In the genomic region with DNA sequence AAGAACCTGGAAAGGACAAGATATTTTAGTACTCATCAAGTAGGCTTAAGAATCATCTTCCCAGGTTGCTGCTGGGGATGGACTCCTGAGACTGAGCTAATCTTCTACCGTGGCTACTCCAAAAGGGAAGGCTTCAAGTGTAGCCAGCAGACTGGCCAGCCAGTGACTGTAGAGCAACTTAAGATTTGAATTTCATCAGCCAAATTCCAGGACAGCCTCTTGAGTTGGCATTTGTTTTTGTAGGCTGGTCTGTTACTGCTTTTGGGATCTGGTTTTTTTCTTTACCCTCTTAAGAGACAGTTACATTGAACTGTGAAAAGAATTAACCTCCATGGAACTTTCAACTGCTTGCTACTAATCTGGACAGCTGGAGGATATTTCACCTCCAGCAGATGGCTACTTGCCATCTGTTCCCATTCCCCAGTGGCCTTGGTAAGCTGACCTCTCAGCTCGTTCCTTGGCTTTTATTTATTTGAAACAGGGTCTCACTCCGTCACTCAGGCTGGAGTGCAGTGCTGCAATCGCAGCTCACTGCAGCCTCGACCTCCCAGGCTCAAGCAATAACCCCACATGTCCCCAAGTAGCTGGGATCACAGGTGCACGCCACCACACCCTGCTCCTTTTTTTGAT, we compare ENCODE assay signal across 1 cellular context.
TF ChIP-seq lines count a peak whose summit lies in the region.

No MANE protein-coding gene starts in this region.

TF ChIP-seq in SK-N-SH, 30 proteins besides CTCF, POLR2A, EP300 and RAD21 (continued from another document):
- TF ChIP-seq, protein P1, sequence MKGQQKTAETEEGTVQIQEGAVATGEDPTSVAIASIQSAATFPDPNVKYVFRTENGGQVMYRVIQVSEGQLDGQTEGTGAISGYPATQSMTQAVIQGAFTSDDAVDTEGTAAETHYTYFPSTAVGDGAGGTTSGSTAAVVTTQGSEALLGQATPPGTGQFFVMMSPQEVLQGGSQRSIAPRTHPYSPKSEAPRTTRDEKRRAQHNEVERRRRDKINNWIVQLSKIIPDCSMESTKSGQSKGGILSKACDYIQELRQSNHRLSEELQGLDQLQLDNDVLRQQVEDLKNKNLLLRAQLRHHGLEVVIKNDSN (IDR thresholded peaks at IDR 0.05; ENCODE audit: borderline replicate concordance, low read depth): no peak
- no peak for TF ChIP-seq RXRA (IDR thresholded peaks at IDR 0.05; ENCODE audit: borderline replicate concordance, low read depth)
- TF ChIP-seq, protein P2, sequence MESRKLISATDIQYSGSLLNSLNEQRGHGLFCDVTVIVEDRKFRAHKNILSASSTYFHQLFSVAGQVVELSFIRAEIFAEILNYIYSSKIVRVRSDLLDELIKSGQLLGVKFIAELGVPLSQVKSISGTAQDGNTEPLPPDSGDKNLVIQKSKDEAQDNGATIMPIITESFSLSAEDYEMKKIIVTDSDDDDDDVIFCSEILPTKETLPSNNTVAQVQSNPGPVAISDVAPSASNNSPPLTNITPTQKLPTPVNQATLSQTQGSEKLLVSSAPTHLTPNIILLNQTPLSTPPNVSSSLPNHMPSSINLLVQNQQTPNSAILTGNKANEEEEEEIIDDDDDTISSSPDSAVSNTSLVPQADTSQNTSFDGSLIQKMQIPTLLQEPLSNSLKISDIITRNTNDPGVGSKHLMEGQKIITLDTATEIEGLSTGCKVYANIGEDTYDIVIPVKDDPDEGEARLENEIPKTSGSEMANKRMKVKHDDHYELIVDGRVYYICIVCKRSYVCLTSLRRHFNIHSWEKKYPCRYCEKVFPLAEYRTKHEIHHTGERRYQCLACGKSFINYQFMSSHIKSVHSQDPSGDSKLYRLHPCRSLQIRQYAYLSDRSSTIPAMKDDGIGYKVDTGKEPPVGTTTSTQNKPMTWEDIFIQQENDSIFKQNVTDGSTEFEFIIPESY (IDR thresholded peaks at IDR 0.05; ENCODE audit: borderline replicate concordance, low read depth): no peak
- no peak for TF ChIP-seq FOSL2 (IDR thresholded peaks at IDR 0.05; ENCODE audit: borderline replicate concordance, low read depth)
- TF ChIP-seq CHD2 (IDR thresholded peaks at IDR 0.05; ENCODE audit: low read length, partially characterized antibody): no peak
- no peak for TF ChIP-seq MAX (IDR thresholded peaks at IDR 0.05; ENCODE audit: low read depth)
- TF ChIP-seq, protein P3, sequence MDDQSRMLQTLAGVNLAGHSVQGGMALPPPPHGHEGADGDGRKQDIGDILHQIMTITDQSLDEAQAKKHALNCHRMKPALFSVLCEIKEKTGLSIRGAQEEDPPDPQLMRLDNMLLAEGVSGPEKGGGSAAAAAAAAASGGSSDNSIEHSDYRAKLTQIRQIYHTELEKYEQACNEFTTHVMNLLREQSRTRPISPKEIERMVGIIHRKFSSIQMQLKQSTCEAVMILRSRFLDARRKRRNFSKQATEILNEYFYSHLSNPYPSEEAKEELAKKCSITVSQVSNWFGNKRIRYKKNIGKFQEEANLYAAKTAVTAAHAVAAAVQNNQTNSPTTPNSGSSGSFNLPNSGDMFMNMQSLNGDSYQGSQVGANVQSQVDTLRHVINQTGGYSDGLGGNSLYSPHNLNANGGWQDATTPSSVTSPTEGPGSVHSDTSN (IDR thresholded peaks at IDR 0.05): no peak
- TF ChIP-seq POLR2AphosphoS5 (IDR thresholded peaks at IDR 0.05; ENCODE audit: low read depth, low read length): no peak
- TF ChIP-seq MXI1 (IDR thresholded peaks at IDR 0.05; ENCODE audit: low read depth, low read length): no peak
- TF ChIP-seq USF2 (IDR thresholded peaks at IDR 0.05; ENCODE audit: borderline replicate concordance, low read depth, low read length): no peak
